In genomic region chr3:9168230-9168629, GRCh38 we compare ENCODE assay signal across 9 cellular contexts.
DNase-seq lines count a peak whose midpoint lies in the region; ATAC-seq and TF ChIP-seq lines count a peak whose summit lies in the region.
"Had no signal": no experiment of that assay in that cellular context is flagged by ENCODE, and none has a peak within 500 bp of the region (broad histone marks: within the 10 kb centered on the region; RNA-seq: fewer than 3 reads in every experiment).

No MANE protein-coding gene starts in this region.

- no peaks in the 10 kb centered on the region for H3F3A ChIP-seq in SK-N-SH (replicated peaks; ENCODE audit: insufficient read depth)

- no peak overlapping the region for H2AFZ ChIP-seq in SK-N-SH (ENCODE audit: low read depth)

- H3K4me1 ChIP-seq in SK-N-SH (ENCODE audit: control insufficient read depth in 1 of 2, insufficient read depth in 2 of 2, low read depth in 1 of 2, low read length in 1 of 2), result peaks cover 0 to 16% of the 10 kb centered on the region in 2 experiments; a peak in 1 of 4 replicates

- CTCF ChIA-PET in SK-N-SH (lab: Yijun Ruan, JAX), result no interaction called here

- H3K9me2 ChIP-seq in SK-N-SH, result no peaks in the 10 kb centered on the region

- no peak for TF ChIP-seq CTCF in SK-N-SH (IDR thresholded peaks at IDR 0.05)

- no peak for DNase-seq in SK-N-SH
- DNase-seq in activated T-helper 2 cell treated with anti-CD3 and anti-CD28 coated beads, Interferon-gamma antibody, Interleukin-2, Interleukin-4, amounts not matched to agents 10 μg/mL and 5 μg/mL and 100 μg/mL, durations not matched to agents 14 hours and 24 hours and 36 hours (ENCODE audit: low spot score), result peak; percentile 77
- DNase-seq in stimulated activated CD4-positive, alpha-beta T cell treated with anti-CD3 and anti-CD28 coated beads, Interleukin-4, amount 100 ng/mL, for 1 hour, result peak; percentile 61
- DNase-seq in NCI-H226, result no peak
- DNase-seq in CD1c-positive myeloid dendritic cell (ENCODE audit: extremely low spot score), result no peak
- DNase-seq in NCI-H1694 treated with DMSO at 0.1 percent for 48 hours (lab: John Stamatoyannopoulos, UW), result no peak

- H3K27ac ChIP-seq in SK-N-SH (ENCODE audit: low read depth in 2 of 2, low read length in 1 of 2), result no peak overlapping the region
- H3K27ac ChIP-seq: A549 had no signal

- H3K9me3 Mint-ChIP-seq in activated T-helper 2 cell treated with anti-CD3 and anti-CD28 coated beads, Interferon-gamma antibody, Interleukin-2, Interleukin-4, amounts not matched to agents 10 μg/mL and 5 μg/mL and 100 μg/mL, durations not matched to agents 14 hours and 24 hours and 36 hours, result no peaks in the 10 kb centered on the region

- no peaks in the 10 kb centered on the region for H3K9me3 ChIP-seq in SK-N-SH
- H3K9me3 ChIP-seq: A549 had no signal

- H3K4me3 Mint-ChIP-seq in activated T-helper 2 cell treated with anti-CD3 and anti-CD28 coated beads, Interferon-gamma antibody, Interleukin-2, Interleukin-4, amounts not matched to agents 10 μg/mL and 5 μg/mL and 100 μg/mL, durations not matched to agents 14 hours and 24 hours and 36 hours (ENCODE audit: low read depth), result no peak overlapping the region

- H3K4me1 Mint-ChIP-seq in activated T-helper 2 cell treated with anti-CD3 and anti-CD28 coated beads, Interferon-gamma antibody, Interleukin-2, Interleukin-4, amounts not matched to agents 10 μg/mL and 5 μg/mL and 100 μg/mL, durations not matched to agents 14 hours and 24 hours and 36 hours (ENCODE audit: low read depth), result peaks cover 26% of the 10 kb centered on the region

- no peak for TF ChIP-seq EP300 in SK-N-SH (IDR thresholded peaks at IDR 0.05; ENCODE audit: borderline replicate concordance in 1 of 2, low read depth in 1 of 2, low read length in 1 of 2)

- no peaks in the 10 kb centered on the region for H3K79me2 ChIP-seq in SK-N-SH (ENCODE audit: insufficient read depth)

- intact Hi-C loops in activated T-helper 2 cell treated with anti-CD3 and anti-CD28 coated beads, Interferon-gamma antibody, Interleukin-2, Interleukin-4, amounts not matched to agents 10 μg/mL and 5 μg/mL and 100 μg/mL, durations not matched to agents 14 hours and 24 hours and 36 hours (cut with micrococcal nuclease), result loop anchor here (1.0 to 5.0 kb wide), 3 partner anchors 56 to 134 kb away; partner anchors contain the start of gene SRGAP3

- ATAC-seq in SK-N-SH treated with all-trans-retinoic acid at 6 μM for 48 hours (peak; percentile 25; the same call in 1 of the 3 replicates), HG03175 (IDR thresholded peaks at IDR 0.05; ENCODE audit: unreplicated experiment) (peak; percentile 98)
- ATAC-seq: A549 had no signal

- H3K4me3 ChIP-seq in SK-N-SH (ENCODE audit: low read depth in 2 of 2, low read length in 1 of 2), result no peak overlapping the region
- H3K4me3 ChIP-seq: A549 had no signal

- H3K27me3 ChIP-seq in SK-N-SH (ENCODE audit: insufficient read depth), result no peaks in the 10 kb centered on the region

- TF ChIP-seq RAD21 in SK-N-SH (IDR thresholded peaks at IDR 0.05; ENCODE audit: low read length), result no peak

- WGBS in SK-N-SH (ENCODE audit: low lambda C conversion rate), result 78% methylated on average over 4 of the region's 6 CpGs

- H3K27me3 Mint-ChIP-seq in activated T-helper 2 cell treated with anti-CD3 and anti-CD28 coated beads, Interferon-gamma antibody, Interleukin-2, Interleukin-4, amounts not matched to agents 10 μg/mL and 5 μg/mL and 100 μg/mL, durations not matched to agents 14 hours and 24 hours and 36 hours (ENCODE audit: low read depth), result no peaks in the 10 kb centered on the region

- H3K27ac Mint-ChIP-seq in activated T-helper 2 cell treated with anti-CD3 and anti-CD28 coated beads, Interferon-gamma antibody, Interleukin-2, Interleukin-4, amounts not matched to agents 10 μg/mL and 5 μg/mL and 100 μg/mL, durations not matched to agents 14 hours and 24 hours and 36 hours, result no peak overlapping the region

- POLR2A ChIA-PET in SK-N-SH (lab: Yijun Ruan, JAX), result no interaction called here

- no peaks in the 10 kb centered on the region for H3K36me3 ChIP-seq in SK-N-SH (replicated peaks in 1 of 2; ENCODE audit: control insufficient read depth in 1 of 2, insufficient read depth in 2 of 2, low read length in 1 of 2)

- H3K4me2 ChIP-seq in SK-N-SH, result no peak overlapping the region
- H3K4me2 ChIP-seq: A549 had no signal

- no peaks in the 10 kb centered on the region for H3K36me3 Mint-ChIP-seq in activated T-helper 2 cell treated with anti-CD3 and anti-CD28 coated beads, Interferon-gamma antibody, Interleukin-2, Interleukin-4, amounts not matched to agents 10 μg/mL and 5 μg/mL and 100 μg/mL, durations not matched to agents 14 hours and 24 hours and 36 hours (ENCODE audit: low read depth)

- H3K9ac ChIP-seq in SK-N-SH, result no peak overlapping the region

- H4K20me1 ChIP-seq in SK-N-SH (ENCODE audit: insufficient read depth), result no peaks in the 10 kb centered on the region

TF ChIP-seq in SK-N-SH treated with all-trans-retinoic acid at 6 μM for 48 hours, 23 proteins besides CTCF, POLR2A, EP300 and RAD21:
- TF ChIP-seq BACH2 (CRISPR knock-in tag; IDR thresholded peaks at IDR 0.05; ENCODE audit: borderline replicate concordance) (no peak), ZFP3 (CRISPR knock-in tag; IDR thresholded peaks at IDR 0.05) (no peak)

TF ChIP-seq in SK-N-SH, 30 proteins besides CTCF, POLR2A, EP300 and RAD21:
- no peak for TF ChIP-seq GABPA (IDR thresholded peaks at IDR 0.05; ENCODE audit: low read depth)
- no peak for TF ChIP-seq RFX5 (IDR thresholded peaks at IDR 0.05; ENCODE audit: low read length)
- TF ChIP-seq, protein P1, sequence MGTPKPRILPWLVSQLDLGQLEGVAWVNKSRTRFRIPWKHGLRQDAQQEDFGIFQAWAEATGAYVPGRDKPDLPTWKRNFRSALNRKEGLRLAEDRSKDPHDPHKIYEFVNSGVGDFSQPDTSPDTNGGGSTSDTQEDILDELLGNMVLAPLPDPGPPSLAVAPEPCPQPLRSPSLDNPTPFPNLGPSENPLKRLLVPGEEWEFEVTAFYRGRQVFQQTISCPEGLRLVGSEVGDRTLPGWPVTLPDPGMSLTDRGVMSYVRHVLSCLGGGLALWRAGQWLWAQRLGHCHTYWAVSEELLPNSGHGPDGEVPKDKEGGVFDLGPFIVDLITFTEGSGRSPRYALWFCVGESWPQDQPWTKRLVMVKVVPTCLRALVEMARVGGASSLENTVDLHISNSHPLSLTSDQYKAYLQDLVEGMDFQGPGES (IDR thresholded peaks at IDR 0.05; ENCODE audit: low read depth, low read length), result no peak
- no peak for TF ChIP-seq NFIC (IDR thresholded peaks at IDR 0.05; ENCODE audit: borderline replicate concordance)
- TF ChIP-seq MAX (IDR thresholded peaks at IDR 0.05; ENCODE audit: low read depth), result no peak
TF ChIP-seq in SK-N-SH: peak in this region for 0.

Comparison
In these comparisons a context has a peak if more than half of its experiments do, and no peak if none do; other contexts are left out.
1. DNase-seq: peak in activated T-helper 2 cell treated with anti-CD3 and anti-CD28 coated beads, Interferon-gamma antibody, Interleukin-2, Interleukin-4, amounts not matched to agents 10 μg/mL and 5 μg/mL and 100 μg/mL, durations not matched to agents 14 hours and 24 hours and 36 hours (single experiment) and stimulated activated CD4-positive, alpha-beta T cell treated with anti-CD3 and anti-CD28 coated beads, Interleukin-4, amount 100 ng/mL, for 1 hour (single experiment); none in SK-N-SH (single experiment), NCI-H226 (single experiment), CD1c-positive myeloid dendritic cell (single experiment) and NCI-H1694 treated with DMSO at 0.1 percent for 48 hours (single experiment).